Comparison of ENCODE assay signal across 1 cellular context in the genomic region with DNA sequence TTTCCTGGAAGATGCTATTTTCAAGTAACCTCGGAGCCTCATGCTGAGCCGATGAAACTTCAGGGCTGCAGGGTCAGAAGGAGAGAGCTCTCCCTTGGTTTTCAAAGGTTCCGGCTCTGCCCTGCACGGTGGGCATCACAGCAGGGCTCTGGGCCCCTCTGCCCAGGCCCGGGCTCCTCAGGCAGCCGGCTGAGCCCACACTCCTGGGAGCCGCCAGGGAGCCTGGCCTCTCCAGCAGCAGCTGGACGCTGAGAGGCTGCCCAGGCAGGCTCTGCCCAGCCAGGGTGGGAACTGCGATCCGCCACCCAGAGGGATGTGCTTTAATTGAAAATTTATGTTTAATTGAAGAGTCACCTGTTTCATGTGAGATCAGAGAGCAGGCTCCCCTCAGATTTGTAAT.
TF ChIP-seq lines count a peak whose summit lies in the region.

No MANE protein-coding gene starts in this region.

TF ChIP-seq in HEK293, 187 proteins besides CTCF, POLR2A, EP300 and RAD21 (continued from another document):
- TF ChIP-seq, protein P1, sequence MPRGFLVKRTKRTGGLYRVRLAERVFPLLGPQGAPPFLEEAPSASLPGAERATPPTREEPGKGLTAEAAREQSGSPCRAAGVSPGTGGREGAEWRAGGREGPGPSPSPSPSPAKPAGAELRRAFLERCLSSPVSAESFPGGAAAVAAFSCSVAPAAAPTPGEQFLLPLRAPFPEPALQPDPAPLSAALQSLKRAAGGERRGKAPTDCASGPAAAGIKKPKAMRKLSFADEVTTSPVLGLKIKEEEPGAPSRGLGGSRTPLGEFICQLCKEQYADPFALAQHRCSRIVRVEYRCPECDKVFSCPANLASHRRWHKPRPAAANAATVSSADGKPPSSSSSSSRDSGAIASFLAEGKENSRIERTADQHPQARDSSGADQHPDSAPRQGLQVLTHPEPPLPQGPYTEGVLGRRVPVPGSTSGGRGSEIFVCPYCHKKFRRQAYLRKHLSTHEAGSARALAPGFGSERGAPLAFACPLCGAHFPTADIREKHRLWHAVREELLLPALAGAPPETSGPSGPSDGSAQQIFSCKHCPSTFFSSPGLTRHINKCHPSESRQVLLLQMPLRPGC (tag by site-specific recombination; IDR thresholded peaks at IDR 0.05) = no peak
